1 cellular context compared by ENCODE assay signal in the genomic region with DNA sequence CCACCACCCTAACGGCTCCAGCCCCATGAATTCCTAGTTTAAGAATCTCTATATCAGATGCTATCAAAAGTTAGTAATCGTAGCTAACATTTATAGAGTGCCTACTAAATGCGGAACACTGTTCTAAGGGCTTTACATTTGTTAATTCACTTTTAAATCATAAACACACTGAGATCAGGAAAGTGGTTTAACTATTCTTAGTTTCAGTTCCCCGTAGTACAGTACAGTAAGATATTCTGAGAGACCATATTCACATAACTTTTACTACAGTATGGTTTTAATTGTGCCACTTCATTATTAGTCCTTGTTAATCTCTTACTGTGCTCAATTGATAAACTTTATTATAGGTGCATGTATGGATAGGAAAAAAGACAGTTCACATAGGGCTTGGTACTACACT.
TF ChIP-seq lines count a peak whose summit lies in the region.

No MANE protein-coding gene starts in this region.

TF ChIP-seq in GM12878, 131 proteins besides CTCF, POLR2A, EP300 and RAD21 (continued from another document and continues in another):
- no peak for TF ChIP-seq ZBTB33 (IDR thresholded peaks at IDR 0.05)
- 0 out of 2 replicates have a peak, but pooled peaks have one; percentile 41 for TF ChIP-seq MEF2A (IDR thresholded peaks at IDR 0.05; ENCODE audit: insufficient read depth, low read depth, low read length)
- TF ChIP-seq, protein P1, sequence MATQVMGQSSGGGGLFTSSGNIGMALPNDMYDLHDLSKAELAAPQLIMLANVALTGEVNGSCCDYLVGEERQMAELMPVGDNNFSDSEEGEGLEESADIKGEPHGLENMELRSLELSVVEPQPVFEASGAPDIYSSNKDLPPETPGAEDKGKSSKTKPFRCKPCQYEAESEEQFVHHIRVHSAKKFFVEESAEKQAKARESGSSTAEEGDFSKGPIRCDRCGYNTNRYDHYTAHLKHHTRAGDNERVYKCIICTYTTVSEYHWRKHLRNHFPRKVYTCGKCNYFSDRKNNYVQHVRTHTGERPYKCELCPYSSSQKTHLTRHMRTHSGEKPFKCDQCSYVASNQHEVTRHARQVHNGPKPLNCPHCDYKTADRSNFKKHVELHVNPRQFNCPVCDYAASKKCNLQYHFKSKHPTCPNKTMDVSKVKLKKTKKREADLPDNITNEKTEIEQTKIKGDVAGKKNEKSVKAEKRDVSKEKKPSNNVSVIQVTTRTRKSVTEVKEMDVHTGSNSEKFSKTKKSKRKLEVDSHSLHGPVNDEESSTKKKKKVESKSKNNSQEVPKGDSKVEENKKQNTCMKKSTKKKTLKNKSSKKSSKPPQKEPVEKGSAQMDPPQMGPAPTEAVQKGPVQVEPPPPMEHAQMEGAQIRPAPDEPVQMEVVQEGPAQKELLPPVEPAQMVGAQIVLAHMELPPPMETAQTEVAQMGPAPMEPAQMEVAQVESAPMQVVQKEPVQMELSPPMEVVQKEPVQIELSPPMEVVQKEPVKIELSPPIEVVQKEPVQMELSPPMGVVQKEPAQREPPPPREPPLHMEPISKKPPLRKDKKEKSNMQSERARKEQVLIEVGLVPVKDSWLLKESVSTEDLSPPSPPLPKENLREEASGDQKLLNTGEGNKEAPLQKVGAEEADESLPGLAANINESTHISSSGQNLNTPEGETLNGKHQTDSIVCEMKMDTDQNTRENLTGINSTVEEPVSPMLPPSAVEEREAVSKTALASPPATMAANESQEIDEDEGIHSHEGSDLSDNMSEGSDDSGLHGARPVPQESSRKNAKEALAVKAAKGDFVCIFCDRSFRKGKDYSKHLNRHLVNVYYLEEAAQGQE (IDR thresholded peaks at IDR 0.05; ENCODE audit: low read depth, low read length): no peak
- no peak for TF ChIP-seq PBX3 (IDR thresholded peaks at IDR 0.05; ENCODE audit: insufficient replicate concordance, low read depth, low read length)
- TF ChIP-seq ZZZ3 (IDR thresholded peaks at IDR 0.05; ENCODE audit: control insufficient read depth, insufficient read length, low read depth): no peak
- TF ChIP-seq CHD2 (IDR thresholded peaks at IDR 0.05; ENCODE audit: borderline replicate concordance, low read depth, low read length): no peak
- no peak for TF ChIP-seq RAD51 (IDR thresholded peaks at IDR 0.05)
- TF ChIP-seq BMI1 (IDR thresholded peaks at IDR 0.05; ENCODE audit: borderline replicate concordance): no peak
- TF ChIP-seq TCF12 (IDR thresholded peaks at IDR 0.05; ENCODE audit: low read depth, low read length): no peak
- no peak for TF ChIP-seq NFXL1 (IDR thresholded peaks at IDR 0.05; ENCODE audit: borderline replicate concordance)
- no peak for TF ChIP-seq ZNF384 (IDR thresholded peaks at IDR 0.05; ENCODE audit: borderline replicate concordance, low read depth, low read length)
- TF ChIP-seq KLF5 (IDR thresholded peaks at IDR 0.05; ENCODE audit: partially characterized antibody): no peak
- TF ChIP-seq, protein P2, sequence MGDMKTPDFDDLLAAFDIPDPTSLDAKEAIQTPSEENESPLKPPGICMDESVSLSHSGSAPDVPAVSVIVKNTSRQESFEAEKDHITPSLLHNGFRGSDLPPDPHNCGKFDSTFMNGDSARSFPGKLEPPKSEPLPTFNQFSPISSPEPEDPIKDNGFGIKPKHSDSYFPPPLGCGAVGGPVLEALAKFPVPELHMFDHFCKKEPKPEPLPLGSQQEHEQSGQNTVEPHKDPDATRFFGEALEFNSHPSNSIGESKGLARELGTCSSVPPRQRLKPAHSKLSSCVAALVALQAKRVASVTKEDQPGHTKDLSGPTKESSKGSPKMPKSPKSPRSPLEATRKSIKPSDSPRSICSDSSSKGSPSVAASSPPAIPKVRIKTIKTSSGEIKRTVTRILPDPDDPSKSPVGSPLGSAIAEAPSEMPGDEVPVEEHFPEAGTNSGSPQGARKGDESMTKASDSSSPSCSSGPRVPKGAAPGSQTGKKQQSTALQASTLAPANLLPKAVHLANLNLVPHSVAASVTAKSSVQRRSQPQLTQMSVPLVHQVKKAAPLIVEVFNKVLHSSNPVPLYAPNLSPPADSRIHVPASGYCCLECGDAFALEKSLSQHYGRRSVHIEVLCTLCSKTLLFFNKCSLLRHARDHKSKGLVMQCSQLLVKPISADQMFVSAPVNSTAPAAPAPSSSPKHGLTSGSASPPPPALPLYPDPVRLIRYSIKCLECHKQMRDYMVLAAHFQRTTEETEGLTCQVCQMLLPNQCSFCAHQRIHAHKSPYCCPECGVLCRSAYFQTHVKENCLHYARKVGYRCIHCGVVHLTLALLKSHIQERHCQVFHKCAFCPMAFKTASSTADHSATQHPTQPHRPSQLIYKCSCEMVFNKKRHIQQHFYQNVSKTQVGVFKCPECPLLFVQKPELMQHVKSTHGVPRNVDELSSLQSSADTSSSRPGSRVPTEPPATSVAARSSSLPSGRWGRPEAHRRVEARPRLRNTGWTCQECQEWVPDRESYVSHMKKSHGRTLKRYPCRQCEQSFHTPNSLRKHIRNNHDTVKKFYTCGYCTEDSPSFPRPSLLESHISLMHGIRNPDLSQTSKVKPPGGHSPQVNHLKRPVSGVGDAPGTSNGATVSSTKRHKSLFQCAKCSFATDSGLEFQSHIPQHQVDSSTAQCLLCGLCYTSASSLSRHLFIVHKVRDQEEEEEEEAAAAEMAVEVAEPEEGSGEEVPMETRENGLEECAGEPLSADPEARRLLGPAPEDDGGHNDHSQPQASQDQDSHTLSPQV (IDR thresholded peaks at IDR 0.05): no peak
- TF ChIP-seq RUNX3 (IDR thresholded peaks at IDR 0.05; ENCODE audit: low read length): peak; percentile 74
- TF ChIP-seq ZNF622 (IDR thresholded peaks at IDR 0.05): no peak
- no peak for TF ChIP-seq SMARCA5 (IDR thresholded peaks at IDR 0.05)
- TF ChIP-seq, protein P3, sequence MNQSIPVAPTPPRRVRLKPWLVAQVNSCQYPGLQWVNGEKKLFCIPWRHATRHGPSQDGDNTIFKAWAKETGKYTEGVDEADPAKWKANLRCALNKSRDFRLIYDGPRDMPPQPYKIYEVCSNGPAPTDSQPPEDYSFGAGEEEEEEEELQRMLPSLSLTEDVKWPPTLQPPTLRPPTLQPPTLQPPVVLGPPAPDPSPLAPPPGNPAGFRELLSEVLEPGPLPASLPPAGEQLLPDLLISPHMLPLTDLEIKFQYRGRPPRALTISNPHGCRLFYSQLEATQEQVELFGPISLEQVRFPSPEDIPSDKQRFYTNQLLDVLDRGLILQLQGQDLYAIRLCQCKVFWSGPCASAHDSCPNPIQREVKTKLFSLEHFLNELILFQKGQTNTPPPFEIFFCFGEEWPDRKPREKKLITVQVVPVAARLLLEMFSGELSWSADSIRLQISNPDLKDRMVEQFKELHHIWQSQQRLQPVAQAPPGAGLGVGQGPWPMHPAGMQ (IDR thresholded peaks at IDR 0.05; ENCODE audit: borderline replicate concordance): no peak
- TF ChIP-seq, protein P4, sequence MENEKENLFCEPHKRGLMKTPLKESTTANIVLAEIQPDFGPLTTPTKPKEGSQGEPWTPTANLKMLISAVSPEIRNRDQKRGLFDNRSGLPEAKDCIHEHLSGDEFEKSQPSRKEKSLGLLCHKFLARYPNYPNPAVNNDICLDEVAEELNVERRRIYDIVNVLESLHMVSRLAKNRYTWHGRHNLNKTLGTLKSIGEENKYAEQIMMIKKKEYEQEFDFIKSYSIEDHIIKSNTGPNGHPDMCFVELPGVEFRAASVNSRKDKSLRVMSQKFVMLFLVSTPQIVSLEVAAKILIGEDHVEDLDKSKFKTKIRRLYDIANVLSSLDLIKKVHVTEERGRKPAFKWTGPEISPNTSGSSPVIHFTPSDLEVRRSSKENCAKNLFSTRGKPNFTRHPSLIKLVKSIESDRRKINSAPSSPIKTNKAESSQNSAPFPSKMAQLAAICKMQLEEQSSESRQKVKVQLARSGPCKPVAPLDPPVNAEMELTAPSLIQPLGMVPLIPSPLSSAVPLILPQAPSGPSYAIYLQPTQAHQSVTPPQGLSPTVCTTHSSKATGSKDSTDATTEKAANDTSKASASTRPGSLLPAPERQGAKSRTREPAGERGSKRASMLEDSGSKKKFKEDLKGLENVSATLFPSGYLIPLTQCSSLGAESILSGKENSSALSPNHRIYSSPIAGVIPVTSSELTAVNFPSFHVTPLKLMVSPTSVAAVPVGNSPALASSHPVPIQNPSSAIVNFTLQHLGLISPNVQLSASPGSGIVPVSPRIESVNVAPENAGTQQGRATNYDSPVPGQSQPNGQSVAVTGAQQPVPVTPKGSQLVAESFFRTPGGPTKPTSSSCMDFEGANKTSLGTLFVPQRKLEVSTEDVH (IDR thresholded peaks at IDR 0.05; ENCODE audit: low read depth, partially characterized antibody): no peak
- TF ChIP-seq IRF4 (IDR thresholded peaks at IDR 0.05; ENCODE audit: low read depth, low read length): peak; percentile 68
- no peak for TF ChIP-seq SUZ12 (IDR thresholded peaks at IDR 0.05; ENCODE audit: unreplicated experiment)
- TF ChIP-seq MTA2 (IDR thresholded peaks at IDR 0.05; ENCODE audit: low read depth): peak; percentile 83
- TF ChIP-seq, protein P5, sequence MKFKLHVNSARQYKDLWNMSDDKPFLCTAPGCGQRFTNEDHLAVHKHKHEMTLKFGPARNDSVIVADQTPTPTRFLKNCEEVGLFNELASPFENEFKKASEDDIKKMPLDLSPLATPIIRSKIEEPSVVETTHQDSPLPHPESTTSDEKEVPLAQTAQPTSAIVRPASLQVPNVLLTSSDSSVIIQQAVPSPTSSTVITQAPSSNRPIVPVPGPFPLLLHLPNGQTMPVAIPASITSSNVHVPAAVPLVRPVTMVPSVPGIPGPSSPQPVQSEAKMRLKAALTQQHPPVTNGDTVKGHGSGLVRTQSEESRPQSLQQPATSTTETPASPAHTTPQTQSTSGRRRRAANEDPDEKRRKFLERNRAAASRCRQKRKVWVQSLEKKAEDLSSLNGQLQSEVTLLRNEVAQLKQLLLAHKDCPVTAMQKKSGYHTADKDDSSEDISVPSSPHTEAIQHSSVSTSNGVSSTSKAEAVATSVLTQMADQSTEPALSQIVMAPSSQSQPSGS (IDR thresholded peaks at IDR 0.05; ENCODE audit: low read length): peak; percentile 59; the same call in 1 of the 2 replicates
- peak; percentile 63; the same call in 1 of the 2 replicates for TF ChIP-seq DPF2 (IDR thresholded peaks at IDR 0.05)
- TF ChIP-seq BCL11A (IDR thresholded peaks at IDR 0.05; ENCODE audit: low read depth, low read length): no peak
- TF ChIP-seq CREB1 (IDR thresholded peaks at IDR 0.05; ENCODE audit: low read depth): no peak
- no peak for TF ChIP-seq RB1 (IDR thresholded peaks at IDR 0.05; ENCODE audit: borderline replicate concordance)
- TF ChIP-seq EZH2 (IDR thresholded peaks at IDR 0.05; ENCODE audit: borderline replicate concordance, control insufficient read depth, low read depth, low read length): 0 out of 2 replicates have a peak, but pooled peaks have one; percentile 73
- no peak for TF ChIP-seq STAT1 (conservative IDR thresholded peaks at IDR 0.05)
- TF ChIP-seq TBL1XR1 (IDR thresholded peaks at IDR 0.05; ENCODE audit: low read depth, low read length): no peak
- no peak for TF ChIP-seq FOXK2 (IDR thresholded peaks at IDR 0.05)
- no peak for TF ChIP-seq POLR2AphosphoS5 (IDR thresholded peaks at IDR 0.05; ENCODE audit: low read length)
- TF ChIP-seq IRF3 (IDR thresholded peaks at IDR 0.05): no peak
- TF ChIP-seq NR2F1 (conservative IDR thresholded peaks at IDR 0.05): no peak
- TF ChIP-seq IKZF2 (IDR thresholded peaks at IDR 0.05): peak; percentile 40 to 62; a peak in 3 of 4 replicates
- 0 out of 2 replicates have a peak, but pooled peaks have one; percentile 37 for TF ChIP-seq MTA3 (IDR thresholded peaks at IDR 0.05; ENCODE audit: borderline replicate concordance, low read length)
- TF ChIP-seq PKNOX1 (IDR thresholded peaks at IDR 0.05): no peak
- TF ChIP-seq HDAC6 (IDR thresholded peaks at IDR 0.05; ENCODE audit: unreplicated experiment): no peak
- peak; percentile 19; the same call in 1 of the 2 replicates for TF ChIP-seq CREM (IDR thresholded peaks at IDR 0.05; ENCODE audit: low read depth)
- no peak for TF ChIP-seq SUPT20H (IDR thresholded peaks at IDR 0.05; ENCODE audit: borderline replicate concordance, control insufficient read depth, low read depth, low read length)
- no peak for TF ChIP-seq POU2F2 (IDR thresholded peaks at IDR 0.05; ENCODE audit: borderline replicate concordance, low read depth, low read length)
- no peak for TF ChIP-seq WRNIP1 (IDR thresholded peaks at IDR 0.05; ENCODE audit: borderline replicate concordance, low read depth, low read length)
